In genomic region chr3:4466783-4467521, GRCh38 we compare ENCODE assay signal across 8 cellular contexts. TPM values are rescaled to one million over a fixed set of nuclear protein-coding genes. Genes with fewer than 3 reads are reported as not detected.
DNase-seq lines count a peak whose midpoint lies in the region; ATAC-seq and TF ChIP-seq lines count a peak whose summit lies in the region.

TSS of gene SUMF1 (minus strand) at chr3:4467269. CDS start at chr3:4467245, 24 bp downstream.

- H3K27ac Mint-ChIP-seq in CD4-positive, alpha-beta T cell: peak within 1 kb of the TSS; percentile 83
- H3K27ac Mint-ChIP-seq in endothelial cell (ENCODE audit: unreplicated experiment) (peak within 1 kb of the TSS; percentile 91), mesothelial cell of epicardium (peak within 1 kb of the TSS; percentile 96)

- POLR2A ChIA-PET in CD4-positive, alpha-beta T cell (lab: Charles Lee): interaction anchor here (0.6 to 4.4 kb wide), 8 partner anchors 21 to 722 kb away, joined by 3 to 103 read pairs (median 4); partner anchors contain the start of gene ITPR1

- H3K27me3 ChIP-seq in CD4-positive, alpha-beta T cell (ENCODE audit: control insufficient read depth, insufficient read depth, low read length): no peaks in the 10 kb centered on the region

- peak within 1 kb of the TSS; percentile 69 for H3K27ac ChIP-seq in CD4-positive, alpha-beta T cell (ENCODE audit: low read depth, low read length)

- peak within 1 kb of the TSS; percentile 91 for H3K4me3 Mint-ChIP-seq in CD4-positive, alpha-beta T cell
- peak within 1 kb of the TSS; percentile 96 for H3K4me3 Mint-ChIP-seq in endothelial cell (ENCODE audit: unreplicated experiment)
- H3K4me3 Mint-ChIP-seq in mesothelial cell of epicardium: peak within 1 kb of the TSS; percentile 91

- no peaks in the 10 kb centered on the region for H3K27me3 Mint-ChIP-seq in CD4-positive, alpha-beta T cell
- H3K27me3 Mint-ChIP-seq in endothelial cell (ENCODE audit: unreplicated experiment): peaks cover 3% of the 10 kb centered on the region
- H3K27me3 Mint-ChIP-seq in mesothelial cell of epicardium (ENCODE audit: low read depth): peaks cover 21% of the 10 kb centered on the region

- CTCF ChIA-PET in CD4-positive, alpha-beta T cell (lab: Charles Lee): interaction anchor here (0.5 to 1.3 kb wide), 2 partner anchors 13 to 52 kb away, joined by 3 read pairs; no protein-coding TSS in a partner anchor

- H3K4me1 Mint-ChIP-seq in CD4-positive, alpha-beta T cell (ENCODE audit: low read depth): peaks cover 29% of the 10 kb centered on the region
- H3K4me1 Mint-ChIP-seq in endothelial cell (ENCODE audit: unreplicated experiment): peaks cover 4% of the 10 kb centered on the region
- peaks cover 5% of the 10 kb centered on the region for H3K4me1 Mint-ChIP-seq in mesothelial cell of epicardium

- DNase-seq in CD4-positive, alpha-beta T cell: peak; percentile 51 to 76 (median 62)
- peak; percentile 53 for DNase-seq in NOMO-1 treated with DMSO at 0.1 percent for 48 hours (lab: John Stamatoyannopoulos, UW; ENCODE audit: unreplicated experiment)
- peak; percentile 87 for DNase-seq in activated CD8-positive, alpha-beta memory T cell treated with anti-CD3 and anti-CD28 coated beads, Interleukin-2, amount 50 U/mL, for 48 hours
- DNase-seq in endothelial cell (ENCODE audit: low spot score): peak; percentile 69
- peak; percentile 47 to 71 for DNase-seq in mesothelial cell of epicardium (ENCODE audit: low spot score in 2 of 2, unreplicated experiment in 2 of 2)
- DNase-seq in stimulated activated CD8-positive, alpha-beta memory T cell treated with anti-CD3 and anti-CD28 coated beads, Interleukin-15, amount 100 ng/mL, for 24 hours (ENCODE audit: low read depth): peak; percentile 29

- H3K9me3 ChIP-seq in CD4-positive, alpha-beta T cell (ENCODE audit: control insufficient read depth, low read length): no peaks in the 10 kb centered on the region

- H3K36me3 Mint-ChIP-seq in CD4-positive, alpha-beta T cell (ENCODE audit: low read depth): peaks cover 7% of the 10 kb centered on the region
- H3K36me3 Mint-ChIP-seq in endothelial cell (ENCODE audit: low read depth, unreplicated experiment) (no peaks in the 10 kb centered on the region), mesothelial cell of epicardium (no peaks in the 10 kb centered on the region)

- intact Hi-C loops in CD4-positive, alpha-beta T cell (cut with DNase I, micrococcal nuclease): loop anchor here (1.0 to 10.0 kb wide), 4 partner anchors 26 to 658 kb away; partner anchors contain the start of genes ARL8B (in 1 of the 2), ITPR1 (in 1 of the 2) and SETMAR (in 1 of the 2)

- ATAC-seq in CD4-positive, alpha-beta T cell (ENCODE audit: poor library complexity): peak; percentile 93
- ATAC-seq in GM19328 (IDR thresholded peaks at IDR 0.05; ENCODE audit: unreplicated experiment) (peak; percentile 99), HG03469 (IDR thresholded peaks at IDR 0.05; ENCODE audit: unreplicated experiment) (peak; percentile 99)

- TF ChIP-seq CTCF in CD4-positive, alpha-beta T cell (IDR thresholded peaks at IDR 0.05): no peak
- TF ChIP-seq CTCF in endothelial cell (IDR thresholded peaks at IDR 0.05; ENCODE audit: unreplicated experiment) (no peak), mesothelial cell of epicardium (IDR thresholded peaks at IDR 0.05; ENCODE audit: unreplicated experiment) (no peak)

- H3K9me3 Mint-ChIP-seq in CD4-positive, alpha-beta T cell: no peaks in the 10 kb centered on the region
- no peaks in the 10 kb centered on the region for H3K9me3 Mint-ChIP-seq in endothelial cell (ENCODE audit: unreplicated experiment)
- no peaks in the 10 kb centered on the region for H3K9me3 Mint-ChIP-seq in mesothelial cell of epicardium

RNA-seq across cellular contexts. Expression of gene SUMF1, which starts in this region (rescaled TPM):
- 1 to 10 TPM; 7.0 to 8.1 TPM for total RNA-seq in CD4-positive, alpha-beta T cell
- total RNA-seq in endothelial cell (ENCODE audit: unreplicated experiment): 17.5 TPM
- total RNA-seq in mesothelial cell of epicardium: 26.5 to 31.3 TPM (median 28.7 TPM) in 3 replicates

Comparison
In these comparisons a context has a peak if more than half of its experiments do, and no peak if none do; other contexts are left out.
1. Peak in every context shown above with its lines: DNase-seq, ATAC-seq and H3K27ac ChIP-seq.
2. DNase-seq: peak in every context shown above with its lines; median percentile 87 in activated CD8-positive, alpha-beta memory T cell treated with anti-CD3 and anti-CD28 coated beads, Interleukin-2, amount 50 U/mL, for 48 hours; 69 in endothelial cell; 62 in CD4-positive, alpha-beta T cell; 59 in mesothelial cell of epicardium; 53 in NOMO-1 treated with DMSO at 0.1 percent for 48 hours; 29 in stimulated activated CD8-positive, alpha-beta memory T cell treated with anti-CD3 and anti-CD28 coated beads, Interleukin-15, amount 100 ng/mL, for 24 hours.